4 cellular contexts compared by ENCODE assay signal in genomic region chr1:44161546-44161945, GRCh38. TPM values are rescaled to one million over a fixed set of nuclear protein-coding genes. Genes with fewer than 3 reads are reported as not detected.
"Had no signal": no experiment of that assay in that cellular context is flagged by ENCODE, and none has a peak within 500 bp of the region (broad histone marks: within the 10 kb centered on the region; RNA-seq: fewer than 3 reads in every experiment).

No MANE protein-coding gene starts in this region.

- DNase-seq: GDM1, GF-D8 had no signal

- H3K4me3 ChIP-seq: GM12878 had no signal

- ATAC-seq: GM12878 had no signal

RNA-seq across cellular contexts. Expression of gene KLF18, which starts 20.1 kb away (rescaled TPM):
- total RNA-seq: G401, GM12878 had no signal
- polyA plus RNA-seq: GM12878 had no signal

RNA-seq across cellular contexts. Expression of gene KLF17, which starts 42.9 kb away (rescaled TPM):
- total RNA-seq: G401, GM12878 had no signal
- polyA plus RNA-seq: GM12878 had no signal
